ENCODE assay signal across 31 cellular contexts in genomic region chr5:6762697-6763096, GRCh38.
"Had no signal": no experiment of that assay in that cellular context is flagged by ENCODE, and none has a peak within 500 bp of the region (broad histone marks: within the 10 kb centered on the region; RNA-seq: fewer than 3 reads in every experiment).

No MANE protein-coding gene starts in this region.

- H3K9me3 Mint-ChIP-seq: activated B cell treated with CpG ODN at 0.5 μM for 24 hours; activated naive CD4-positive, alpha-beta T cell treated with anti-CD3 and anti-CD28 coated beads, Interleukin-2, amount 10 ng/mL, durations not matched to agents 7 days and 5 days; activated naive CD4-positive, alpha-beta T cell treated with anti-CD3 and anti-CD28 coated beads, Interleukin-2, amount 50 U/mL, for 72 hours; activated T-cell treated with anti-CD3 and anti-CD28 coated beads, Interleukin-2, amount 50 U/mL, for 72 hours; brain; T-helper 2 cell treated with Interferon-gamma antibody and Interleukin-4, amounts not matched to agents 5 μg/mL and 100 μg/mL, for 36 hours had no signal

- H3K4me1 ChIP-seq: breast epithelium had no signal

- H3K36me3 ChIP-seq: adrenal gland, breast epithelium, cardiac muscle cell, colonic mucosa had no signal

- H3K27ac ChIP-seq: adrenal gland, ascending aorta, breast epithelium, cardiac muscle cell, colonic mucosa, epithelial cell of prostate, esophagus squamous epithelium, gastroesophageal sphincter, WERI-Rb-1 had no signal

- H3K27me3 ChIP-seq: adrenal gland, ascending aorta, breast epithelium, cardiac muscle cell, colonic mucosa, esophagus squamous epithelium, gastroesophageal sphincter had no signal

- ATAC-seq: activated CD4-positive, CD25-positive, alpha-beta regulatory T cell treated with anti-CD3 and anti-CD28 coated beads, Interleukin-2, amount 50 U/mL, for 24 hours; activated naive CD4-positive, alpha-beta T cell treated with anti-CD3 and anti-CD28 coated beads, Interleukin-2, amount 50 U/mL, for 72 hours; activated T-cell treated with anti-CD3 and anti-CD28 coated beads, Interleukin-2, amount 50 U/mL, for 72 hours; gastroesophageal sphincter; T-helper 17 cell had no signal

- H3K4me1 Mint-ChIP-seq: activated B cell treated with CpG ODN at 0.5 μM for 24 hours had no signal

- H3K36me3 Mint-ChIP-seq: activated naive CD4-positive, alpha-beta T cell treated with anti-CD3 and anti-CD28 coated beads, Interleukin-2, amount 50 U/mL, for 72 hours had no signal

- H3K27me3 Mint-ChIP-seq: activated T-cell treated with anti-CD3 and anti-CD28 coated beads, Interleukin-2, amount 50 U/mL, for 24 hours; T-helper 17 cell had no signal

- H3K9me3 ChIP-seq: adrenal gland, breast epithelium, colonic mucosa, esophagus squamous epithelium, gastroesophageal sphincter had no signal

- H3K27ac Mint-ChIP-seq: activated B cell treated with CpG ODN at 0.5 μM for 24 hours; activated naive CD4-positive, alpha-beta T cell treated with anti-CD3 and anti-CD28 coated beads, Interleukin-2, amount 10 ng/mL, durations not matched to agents 7 days and 5 days; activated T-cell treated with anti-CD3 and anti-CD28 coated beads, Interleukin-2, amount 50 U/mL, for 24 hours; brain; T-helper 17 cell; T-helper 2 cell treated with Interferon-gamma antibody and Interleukin-4, amounts not matched to agents 5 μg/mL and 100 μg/mL, for 36 hours had no signal

- DNase-seq: activated B cell treated with CpG ODN at 0.5 μM for 24 hours; activated CD4-positive, alpha-beta T cell treated with anti-CD3 and anti-CD28 coated beads for 48 hours; activated CD4-positive, alpha-beta T cell treated with anti-CD3 and anti-CD28 coated beads, Interleukin-2, amount 50 U/mL, for 1 hour; activated CD4-positive, alpha-beta T cell treated with anti-CD3 and anti-CD28 coated beads, Interleukin-2, amount 50 U/mL, for 48 hours; activated CD8-positive, alpha-beta memory T cell treated with anti-CD3 and anti-CD28 coated beads, Interleukin-2, amount 50 U/mL, for 48 hours; activated gamma-delta T cell; activated naive CD4-positive, alpha-beta T cell; activated naive CD4-positive, alpha-beta T cell treated with anti-CD3 and anti-CD28 coated beads, Interleukin-2, amount 10 ng/mL, durations not matched to agents 7 days and 5 days; activated T-cell treated with anti-CD3 and anti-CD28 coated beads for 4 hours; activated T-cell treated with anti-CD3 and anti-CD28 coated beads, Interleukin-2, amount 50 U/mL, for 24 hours; activated T-cell treated with anti-CD3 and anti-CD28 coated beads, Interleukin-2, amount 50 U/mL, for 72 hours; adrenal gland; central memory CD4-positive, alpha-beta T cell; cerebellar nuclear complex; colonic mucosa; effector CD8-positive, alpha-beta T cell; esophagus squamous epithelium; foreskin melanocyte; T-helper 1 cell; T-helper 17 cell; T1000; WERI-Rb-1 had no signal

- H3K4me3 Mint-ChIP-seq: activated B cell treated with CpG ODN at 0.5 μM for 24 hours; activated naive CD4-positive, alpha-beta T cell treated with anti-CD3 and anti-CD28 coated beads, Interleukin-2, amount 10 ng/mL, durations not matched to agents 7 days and 5 days; activated T-cell treated with anti-CD3 and anti-CD28 coated beads, Interleukin-2, amount 50 U/mL, for 24 hours; activated T-cell treated with anti-CD3 and anti-CD28 coated beads, Interleukin-2, amount 50 U/mL, for 72 hours; brain; T-helper 17 cell; T-helper 2 cell treated with Interferon-gamma antibody and Interleukin-4, amounts not matched to agents 5 μg/mL and 100 μg/mL, for 36 hours had no signal

- H3K4me3 ChIP-seq: adrenal gland, ascending aorta, breast epithelium, cardiac muscle cell, colonic mucosa, esophagus squamous epithelium, gastroesophageal sphincter had no signal
